In the genomic region with DNA sequence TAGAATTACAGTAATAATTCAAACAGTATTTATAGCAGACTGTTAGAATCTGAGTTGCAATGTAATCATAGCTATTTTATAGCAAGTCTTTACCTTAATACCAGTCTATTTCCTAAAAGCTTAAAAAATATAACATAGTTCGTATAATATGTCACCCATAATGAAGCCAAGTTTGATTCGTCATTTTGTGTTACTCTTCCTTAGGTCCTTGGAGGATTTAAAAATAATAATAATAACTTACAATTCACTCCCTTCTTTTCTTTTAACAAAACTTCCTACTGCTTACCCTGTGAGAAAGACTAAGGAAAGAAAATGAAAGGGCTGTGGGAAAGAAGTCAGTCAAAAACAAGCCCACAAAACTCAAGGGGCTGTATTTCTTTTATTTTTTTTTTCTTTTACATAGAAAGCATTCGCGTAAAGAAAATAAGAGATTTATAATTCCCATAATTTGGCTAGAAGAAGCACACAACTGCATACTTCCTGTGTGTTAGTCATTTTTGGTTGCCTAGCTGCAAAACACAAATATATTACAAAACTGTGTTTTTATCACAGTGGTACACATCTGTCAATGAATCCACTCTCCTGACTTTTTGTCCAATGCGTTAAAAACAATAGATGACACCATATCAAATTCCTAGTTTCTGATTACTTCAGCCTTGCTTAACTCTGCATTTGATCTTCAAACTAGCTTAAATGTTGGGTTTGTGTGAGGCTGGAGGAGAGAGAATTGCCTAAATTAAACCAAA, we compare ENCODE assay signal across 11 cellular contexts.
DNase-seq lines count a peak whose midpoint lies in the region; ATAC-seq and TF ChIP-seq lines count a peak whose summit lies in the region.
"Had no signal": no experiment of that assay in that cellular context is flagged by ENCODE, and none has a peak within 500 bp of the region (broad histone marks: within the 10 kb centered on the region; RNA-seq: fewer than 3 reads in every experiment).

No MANE protein-coding gene starts in this region.

- intact Hi-C loops in ascending aorta (cut with DNase I): loop anchor here (1.0 to 2.0 kb wide), 4 partner anchors 34 to 226 kb away; no protein-coding TSS in a partner anchor

- no peaks in the 10 kb centered on the region for H3K27me3 ChIP-seq in ascending aorta

- ATAC-seq in GM19397 (IDR thresholded peaks at IDR 0.05; ENCODE audit: unreplicated experiment): no peak
- no peak for ATAC-seq in HG03135 (IDR thresholded peaks at IDR 0.05; ENCODE audit: unreplicated experiment)
- ATAC-seq in HG03342 (IDR thresholded peaks at IDR 0.05; ENCODE audit: unreplicated experiment): no peak
- ATAC-seq: HCT116 had no signal

- H3K9me3 ChIP-seq in ascending aorta: no peaks in the 10 kb centered on the region

- DNase-seq in CD1c-positive myeloid dendritic cell (ENCODE audit: extremely low spot score) (peak; percentile 5), ascending aorta (ENCODE audit: low spot score in 2 of 2) (no peak), glomerular endothelial cell (ENCODE audit: extremely low read depth, low read depth, low spot score) (peak; percentile 94), retinal pigment epithelial cell (ENCODE audit: low read depth) (peak; percentile 54), NCI-H524 (lab: John Stamatoyannopoulos, UW) (no peak)
- DNase-seq: CD4-positive, alpha-beta memory T cell; T-helper 2 cell had no signal

- peaks cover 0 to 19% of the 10 kb centered on the region in 2 donors for H3K4me1 ChIP-seq in ascending aorta

- no peak for TF ChIP-seq CTCF in ascending aorta (IDR thresholded peaks at IDR 0.05)
- TF ChIP-seq CTCF in retinal pigment epithelial cell (conservative IDR thresholded peaks at IDR 0.05; ENCODE audit: low read depth, low read length): no peak

- H3K36me3 ChIP-seq in ascending aorta: no peaks in the 10 kb centered on the region

- H3K4me3 ChIP-seq in ascending aorta (peak overlapping the region in 1 of 2 donors; percentile 32), retinal pigment epithelial cell (ENCODE audit: low read length) (no peak overlapping the region)

- peak overlapping the region; percentile 84 to 86 for H3K27ac ChIP-seq in ascending aorta

Comparison
In these comparisons a context has a peak if more than half of its experiments do, and no peak if none do; other contexts are left out.
1. DNase-seq: peak in CD1c-positive myeloid dendritic cell (single experiment), glomerular endothelial cell (single experiment) and retinal pigment epithelial cell (single experiment); none in ascending aorta (0 of 2) and NCI-H524 (0 of 2).